Comparison of ENCODE assay signal across 11 cellular contexts in the genomic region with DNA sequence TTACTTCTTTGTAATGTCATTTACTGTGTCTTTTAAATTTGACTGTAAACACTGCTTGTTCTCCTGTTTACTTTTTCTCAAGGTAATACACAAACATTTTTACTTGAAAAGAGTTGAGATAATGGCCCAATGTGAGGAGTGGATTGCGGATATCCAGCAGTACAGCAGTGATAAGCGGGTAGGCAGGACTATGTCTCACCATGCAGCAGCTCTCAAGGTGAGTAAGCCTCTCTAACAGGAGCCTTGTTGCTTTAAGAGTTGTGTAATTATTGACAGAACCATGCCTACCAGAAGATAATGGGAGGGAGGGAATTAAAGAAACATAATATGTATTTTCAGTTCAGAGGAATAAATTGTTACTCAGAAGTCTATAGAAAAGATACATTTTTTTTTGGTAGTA.
"Had no signal": no experiment of that assay in that cellular context is flagged by ENCODE, and none has a peak within 500 bp of the region (broad histone marks: within the 10 kb centered on the region; RNA-seq: fewer than 3 reads in every experiment).

No MANE protein-coding gene starts in this region.

- H3K4me1 ChIP-seq: gastrocnemius medialis, tibial nerve had no signal

- H3K4me1 Mint-ChIP-seq: activated naive CD8-positive, alpha-beta T cell treated with anti-CD3 and anti-CD28 coated beads, Interleukin-2, amount 50 U/mL, for 24 hours; nephron had no signal

- H3K9me3 ChIP-seq: gastrocnemius medialis, heart right ventricle, tibial nerve had no signal

- H3K4me3 ChIP-seq: gastrocnemius medialis, heart right ventricle, skin epidermis, tibial nerve had no signal

- FAIRE-seq: astrocyte, colon, keratinocyte had no signal

- ATAC-seq: activated naive CD8-positive, alpha-beta T cell treated with anti-CD3 and anti-CD28 coated beads, Interleukin-2, amount 50 U/mL, for 24 hours; gastrocnemius medialis; heart right ventricle had no signal

- DNase-seq: activated CD4-positive, alpha-beta T cell treated with anti-CD3 and anti-CD28 coated beads for 1 hour; activated CD4-positive, alpha-beta T cell treated with anti-CD3 and anti-CD28 coated beads, Interleukin-2, amount 50 U/mL, for 48 hours; activated naive CD8-positive, alpha-beta T cell treated with anti-CD3 and anti-CD28 coated beads, Interleukin-2, amount 50 U/mL, for 24 hours; gastrocnemius medialis; heart right ventricle had no signal

- H3K27me3 Mint-ChIP-seq: activated naive CD8-positive, alpha-beta T cell treated with anti-CD3 and anti-CD28 coated beads, Interleukin-2, amount 50 U/mL, for 24 hours had no signal

- H3K27ac ChIP-seq: gastrocnemius medialis, heart right ventricle, skin epidermis, tibial nerve had no signal

- H3K4me3 Mint-ChIP-seq: activated naive CD8-positive, alpha-beta T cell treated with anti-CD3 and anti-CD28 coated beads, Interleukin-2, amount 50 U/mL, for 24 hours; nephron had no signal

- H3K27me3 ChIP-seq: gastrocnemius medialis, heart right ventricle, tibial nerve had no signal

- H3K9me3 Mint-ChIP-seq: activated naive CD8-positive, alpha-beta T cell treated with anti-CD3 and anti-CD28 coated beads, Interleukin-2, amount 50 U/mL, for 24 hours; nephron had no signal

- H3K27ac Mint-ChIP-seq: nephron had no signal
